Comparison of ENCODE assay signal across 24 cellular contexts in the genomic region with DNA sequence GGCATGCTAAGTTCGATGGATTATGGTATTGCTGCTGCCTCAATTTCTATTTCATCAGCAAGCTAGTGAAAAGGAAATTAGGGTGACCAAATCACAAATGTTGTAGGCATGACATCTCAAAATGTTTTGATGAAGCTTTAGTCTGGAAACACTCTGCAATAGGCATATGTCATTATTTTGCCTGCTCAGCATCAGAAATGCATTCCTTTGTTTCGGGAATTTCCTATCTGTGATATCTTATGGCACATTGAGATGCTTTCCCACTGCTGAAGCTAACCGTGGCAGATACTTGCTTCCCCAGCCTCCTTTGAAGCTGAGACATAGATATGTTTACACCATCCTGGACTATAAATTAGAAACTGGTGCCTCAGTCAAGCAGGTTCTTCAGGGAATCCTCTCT.
"Had no signal": no experiment of that assay in that cellular context is flagged by ENCODE, and none has a peak within 500 bp of the region (broad histone marks: within the 10 kb centered on the region; RNA-seq: fewer than 3 reads in every experiment).

No MANE protein-coding gene starts in this region.

- DNase-seq: activated CD4-positive, alpha-beta T cell treated with anti-CD3 and anti-CD28 coated beads for 36 hours; activated CD4-positive, alpha-beta T cell treated with anti-CD3 and anti-CD28 coated beads, Interleukin-2, amount 50 U/mL, for 48 hours; activated CD4-positive, CD25-positive, alpha-beta regulatory T cell; activated CD8-positive, alpha-beta memory T cell treated with anti-CD3 and anti-CD28 coated beads, Interleukin-2, amount 50 U/mL, for 4 hours; activated gamma-delta T cell treated with Interleukin-2 at 50 U/mL for 16 hours; activated naive CD4-positive, alpha-beta T cell treated with anti-CD3 and anti-CD28 coated beads, Interleukin-2, amount 50 U/mL, for 16 hours; activated T-cell treated with anti-CD3 and anti-CD28 coated beads, Interleukin-2, amount 50 U/mL, for 24 hours; amniotic stem cell; caudate nucleus; cortex of kidney; heart left ventricle; hypothalamus; immature natural killer cell; kidney; posterior cingulate gyrus; right cardiac atrium; spleen; stimulated activated naive CD4-positive, alpha-beta T cell; testis; transverse colon; uterus had no signal

- H3K9me3 ChIP-seq: heart left ventricle, spleen, testis, transverse colon, uterus had no signal

- H3K27ac ChIP-seq: heart left ventricle, spleen, testis, transverse colon, uterus had no signal

- H3K27me3 ChIP-seq: heart left ventricle, spleen, testis, transverse colon, uterus had no signal

- FAIRE-seq: endothelial cell of umbilical vein, kidney had no signal

- H3K9me3 Mint-ChIP-seq: activated T-cell treated with anti-CD3 and anti-CD28 coated beads, Interleukin-2, amount 50 U/mL, for 24 hours; memory B cell; natural killer cell treated with Interleukin-12 subunit alpha and Interleukin-12 subunit beta and Interleukin-15 and Interleukin-18, amount 100 ng/mL, for 72 hours had no signal

- ATAC-seq: heart left ventricle; natural killer cell treated with Interleukin-12 subunit alpha and Interleukin-12 subunit beta and Interleukin-15 and Interleukin-18, amount 100 ng/mL, for 72 hours; right cardiac atrium had no signal

- H3K36me3 ChIP-seq: heart left ventricle, spleen, transverse colon, uterus had no signal

- H3K27ac Mint-ChIP-seq: activated CD4-positive, alpha-beta T cell treated with anti-CD3 and anti-CD28 coated beads for 36 hours; activated T-cell treated with anti-CD3 and anti-CD28 coated beads, Interleukin-2, amount 50 U/mL, for 24 hours; immature natural killer cell; memory B cell; natural killer cell treated with Interleukin-12 subunit alpha and Interleukin-12 subunit beta and Interleukin-15 and Interleukin-18, amount 100 ng/mL, for 72 hours had no signal

- H3K36me3 Mint-ChIP-seq: memory B cell; natural killer cell treated with Interleukin-12 subunit alpha and Interleukin-12 subunit beta and Interleukin-15 and Interleukin-18, amount 100 ng/mL, for 72 hours had no signal

- H3K4me3 Mint-ChIP-seq: activated CD4-positive, alpha-beta T cell treated with anti-CD3 and anti-CD28 coated beads for 36 hours; activated T-cell treated with anti-CD3 and anti-CD28 coated beads, Interleukin-2, amount 50 U/mL, for 24 hours; immature natural killer cell; memory B cell; natural killer cell treated with Interleukin-12 subunit alpha and Interleukin-12 subunit beta and Interleukin-15 and Interleukin-18, amount 100 ng/mL, for 72 hours had no signal

- H3K27me3 Mint-ChIP-seq: activated CD4-positive, alpha-beta T cell treated with anti-CD3 and anti-CD28 coated beads for 36 hours; activated T-cell treated with anti-CD3 and anti-CD28 coated beads, Interleukin-2, amount 50 U/mL, for 24 hours; memory B cell; natural killer cell treated with Interleukin-12 subunit alpha and Interleukin-12 subunit beta and Interleukin-15 and Interleukin-18, amount 100 ng/mL, for 72 hours had no signal

- H3K4me3 ChIP-seq: heart left ventricle, spleen, testis, transverse colon, uterus had no signal

- H3K4me1 ChIP-seq: testis, transverse colon, uterus had no signal
